ENCODE assay signal across 22 cellular contexts in the genomic region with DNA sequence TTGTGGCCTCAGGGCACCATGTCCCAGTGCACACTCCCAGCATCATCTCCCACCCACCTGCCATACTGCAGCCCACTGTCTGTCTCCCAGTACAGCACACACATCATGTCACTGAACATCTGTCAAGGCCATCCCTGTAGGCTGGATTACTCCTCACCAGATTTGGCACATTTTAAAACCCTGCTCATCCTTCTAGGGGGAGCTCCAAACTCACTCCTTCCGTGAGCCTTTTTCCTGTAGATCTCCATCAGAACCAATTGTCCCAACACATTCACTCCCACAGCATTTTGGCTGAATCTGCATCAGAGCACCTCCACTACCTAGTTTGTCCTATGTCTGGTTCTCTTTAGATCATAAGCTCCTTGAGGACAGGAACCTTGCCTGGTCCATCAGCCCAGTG. TPM values are rescaled to one million over a fixed set of nuclear protein-coding genes. Genes with fewer than 3 reads are reported as not detected.
DNase-seq lines count a peak whose midpoint lies in the region; ATAC-seq lines count a peak whose summit lies in the region.
"Had no signal": no experiment of that assay in that cellular context is flagged by ENCODE, and none has a peak within 500 bp of the region (broad histone marks: within the 10 kb centered on the region; RNA-seq: fewer than 3 reads in every experiment).

No MANE protein-coding gene starts in this region.

- H3K9ac ChIP-seq in trophoblast cell (ENCODE audit: low read length): no peak overlapping the region
- H3K9ac ChIP-seq: SK-N-SH had no signal

- no peak overlapping the region for H3K4ac ChIP-seq in trophoblast cell (ENCODE audit: low read depth, low read length)

- H4K8ac ChIP-seq in trophoblast cell (ENCODE audit: low read depth, low read length): no peak overlapping the region

- H4K91ac ChIP-seq in trophoblast cell (ENCODE audit: low read depth, low read length): no peak overlapping the region

- H3K36me3 Mint-ChIP-seq in activated T-cell treated with anti-CD3 and anti-CD28 coated beads, Interleukin-2, amount 50 U/mL, for 4 hours (ENCODE audit: insufficient read depth): no peaks in the 10 kb centered on the region
- H3K36me3 Mint-ChIP-seq: CD14-positive monocyte; CD8-positive, alpha-beta memory T cell had no signal

- H3K36me3 ChIP-seq in trophoblast cell (ENCODE audit: control insufficient read depth in 1 of 2, insufficient read depth in 2 of 2, low read length in 2 of 2): no peaks in the 10 kb centered on the region
- H3K36me3 ChIP-seq: BE2C, MG63 had no signal

- H3K27ac ChIP-seq in trophoblast cell (ENCODE audit: low read depth, low read length): no peak overlapping the region
- H3K27ac ChIP-seq: 22Rv1 had no signal

- H3K18ac ChIP-seq in trophoblast cell (ENCODE audit: low read length): no peak overlapping the region

- no peak overlapping the region for H3K4me3 ChIP-seq in trophoblast cell (ENCODE audit: low read depth, low read length)
- H3K4me3 ChIP-seq: MG63 had no signal

- no peak overlapping the region for H3K4me3 Mint-ChIP-seq in activated T-cell treated with anti-CD3 and anti-CD28 coated beads, Interleukin-2, amount 50 U/mL, for 4 hours
- H3K4me3 Mint-ChIP-seq: CD14-positive monocyte; CD8-positive, alpha-beta memory T cell had no signal

- in situ Hi-C loops in SK-MEL-5 (cut with HindIII; ENCODE audit: low pct_unique_long_range_greater_than_20kb, low sequenced_read_pairs): no loop called here

- no peak overlapping the region for H2AK5ac ChIP-seq in trophoblast cell (ENCODE audit: low read length)

- H2BK120ac ChIP-seq in trophoblast cell (ENCODE audit: insufficient read depth, low read length, poor library complexity): no peak overlapping the region

- H3K14ac ChIP-seq in trophoblast cell (ENCODE audit: low read length): no peak overlapping the region

- peaks cover 17% of the 10 kb centered on the region for H3K27me3 Mint-ChIP-seq in activated T-cell treated with anti-CD3 and anti-CD28 coated beads, Interleukin-2, amount 50 U/mL, for 4 hours (ENCODE audit: low read depth)

- H3K79me2 ChIP-seq in trophoblast cell (ENCODE audit: control insufficient read depth, insufficient read depth, low read length, poor library complexity): no peaks in the 10 kb centered on the region

- H3K4me1 Mint-ChIP-seq in activated T-cell treated with anti-CD3 and anti-CD28 coated beads, Interleukin-2, amount 50 U/mL, for 4 hours (ENCODE audit: low read depth): no peaks in the 10 kb centered on the region
- H3K4me1 Mint-ChIP-seq: CD14-positive monocyte; CD8-positive, alpha-beta memory T cell had no signal

- H3K27me3 ChIP-seq in trophoblast cell (ENCODE audit: insufficient read depth, low read length): no peaks in the 10 kb centered on the region
- H3K27me3 ChIP-seq: BE2C had no signal

- H3K9me3 Mint-ChIP-seq in activated T-cell treated with anti-CD3 and anti-CD28 coated beads, Interleukin-2, amount 50 U/mL, for 4 hours: no peaks in the 10 kb centered on the region
- H3K9me3 Mint-ChIP-seq: CD8-positive, alpha-beta memory T cell had no signal

- no CpG with 5 or more reads among the region's 1 CpG for WGBS in trophoblast cell (ENCODE audit: extremely low coverage, insufficient coverage, insufficient read length)

- peak overlapping the region; percentile 67 for H3K23ac ChIP-seq in trophoblast cell (ENCODE audit: low read length)

- no peak overlapping the region for H3K4me2 ChIP-seq in trophoblast cell (ENCODE audit: low read length)
- H3K4me2 ChIP-seq: SK-N-SH had no signal

- no peak overlapping the region for H2BK12ac ChIP-seq in trophoblast cell (ENCODE audit: low read length)

- no peaks in the 10 kb centered on the region for H3K4me1 ChIP-seq in trophoblast cell (ENCODE audit: control insufficient read depth in 1 of 2, insufficient read depth in 2 of 2, low read length in 2 of 2)
- H3K4me1 ChIP-seq: BE2C had no signal

- H2AFZ ChIP-seq in trophoblast cell (ENCODE audit: insufficient read depth, low read length, poor library complexity): no peak overlapping the region

- no peak for ATAC-seq in activated T-cell treated with anti-CD3 and anti-CD28 coated beads, Interleukin-2, amount 50 U/mL, for 4 hours

- no peaks in the 10 kb centered on the region for H3K79me1 ChIP-seq in trophoblast cell (ENCODE audit: low read length)

- peak; percentile 31 for DNase-seq in DMS 273 (lab: John Stamatoyannopoulos, UW; ENCODE audit: unreplicated experiment)
- DNase-seq in DMS 273 treated with DMSO at 0.1 percent for 48 hours (lab: John Stamatoyannopoulos, UW): no peak
- peak; percentile 76 for DNase-seq in NCI-H1694 treated with DMSO at 0.1 percent for 48 hours (lab: John Stamatoyannopoulos, UW)
- peak; percentile 33 for DNase-seq in SK-MEL-5 (ENCODE audit: low read depth, low spot score)
- no peak for DNase-seq in trophoblast cell
- DNase-seq in AG20443 (ENCODE audit: low spot score): no peak
- no peak for DNase-seq in activated T-cell treated with anti-CD3 and anti-CD28 coated beads, Interleukin-2, amount 50 U/mL, for 4 hours
- DNase-seq: BE2C; CD8-positive, alpha-beta memory T cell; IMR-90; KG1; MG63; NCI-H1105 treated with DMSO at 0.1 percent for 48 hours; NCI-H146; NCI-H2029 treated with DMSO at 0.1 percent for 48 hours; NCI-H226; NCI-H510A; SIG-M5; SK-N-SH; SW 1271 had no signal

- H3K9me3 ChIP-seq in trophoblast cell (ENCODE audit: insufficient read depth, low read depth, low read length): peaks cover 2% of the 10 kb centered on the region
- H3K9me3 ChIP-seq: BE2C, MG63, SK-N-SH had no signal

- H2BK5ac ChIP-seq in trophoblast cell (ENCODE audit: low read depth, low read length, poor library complexity): no peak overlapping the region

- H4K12ac ChIP-seq in trophoblast cell (ENCODE audit: low read depth, low read length): no peak overlapping the region

RNA-seq across cellular contexts. Expression of a gene that starts 58.6 kb away (rescaled TPM):
- 0.05 TPM in 1 of 2 replicates, not detected in the other for total RNA-seq in SK-MEL-5 (2014; rRNA removed; shearing (Covaris generic))
- polyA plus RNA-seq in SK-MEL-5 (2015; cell fraction: cytosol; rRNA removed): 0.05 TPM in 1 of 2 replicates, not detected in the other
- 0.04 TPM in 1 of 2 replicates, not detected in the other for polyA plus RNA-seq in SK-MEL-5 (2015; cell fraction: nucleus; rRNA removed)
- 0.01 TPM in 1 of 2 replicates, not detected in the other for polyA plus RNA-seq in trophoblast cell (2013)
- total RNA-seq in activated T-cell treated with anti-CD3 and anti-CD28 coated beads, Interleukin-2, amount 50 U/mL, for 4 hours: not detected
- total RNA-seq: CD8-positive, alpha-beta memory T cell; IMR-90 had no signal
- polyA plus RNA-seq: CD14-positive monocyte; CD8-positive, alpha-beta memory T cell; IMR-90; SK-N-SH had no signal

Comparison
In these comparisons a context has a peak if more than half of its experiments do, and no peak if none do; other contexts are left out.
1. DNase-seq: peak in DMS 273 (single experiment), NCI-H1694 treated with DMSO at 0.1 percent for 48 hours (single experiment) and SK-MEL-5 (single experiment); none in DMS 273 treated with DMSO at 0.1 percent for 48 hours (single experiment), trophoblast cell (0 of 2), AG20443 (single experiment) and activated T-cell treated with anti-CD3 and anti-CD28 coated beads, Interleukin-2, amount 50 U/mL, for 4 hours (single experiment).